In the genomic region with DNA sequence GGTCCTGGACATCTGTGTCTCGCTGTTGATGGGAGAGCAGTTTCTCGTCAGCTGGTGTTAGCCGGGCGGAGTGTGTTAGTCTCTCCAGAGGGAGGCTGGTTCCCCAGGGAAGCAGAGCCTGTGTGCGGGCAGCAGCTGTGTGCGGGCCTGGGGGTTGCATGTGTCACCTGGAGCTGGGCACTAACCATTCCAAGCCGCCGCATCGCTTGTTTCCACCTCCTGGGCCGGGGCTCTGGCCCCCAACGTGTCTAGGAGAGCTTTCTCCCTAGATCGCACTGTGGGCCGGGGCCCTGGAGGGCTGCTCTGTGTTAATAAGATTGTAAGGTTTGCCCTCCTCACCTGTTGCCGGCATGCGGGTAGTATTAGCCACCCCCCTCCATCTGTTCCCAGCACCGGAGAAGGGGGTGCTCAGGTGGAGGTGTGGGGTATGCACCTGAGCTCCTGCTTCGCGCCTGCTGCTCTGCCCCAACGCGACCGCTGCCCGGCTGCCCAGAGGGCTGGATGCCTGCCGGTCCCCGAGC, we compare ENCODE assay signal across 25 cellular contexts. TPM values are rescaled to one million over a fixed set of nuclear protein-coding genes. Genes with fewer than 3 reads are reported as not detected.
A peak's percentile ranks its signal among the peaks of the same experiment; 100 is the strongest.
DNase-seq lines count a peak whose midpoint lies in the region; ATAC-seq and TF ChIP-seq lines count a peak whose summit lies in the region.
"Had no signal": no experiment of that assay in that cellular context is flagged by ENCODE, and none has a peak within 500 bp of the region (broad histone marks: within the 10 kb centered on the region; RNA-seq: fewer than 3 reads in every experiment).

No MANE protein-coding gene starts in this region.

- no peak overlapping the region for H3K27ac Mint-ChIP-seq in CD8-positive, alpha-beta memory T cell
- no peak overlapping the region for H3K27ac Mint-ChIP-seq in immature natural killer cell
- H3K27ac Mint-ChIP-seq: activated naive CD4-positive, alpha-beta T cell treated with anti-CD3 and anti-CD28 coated beads, Interleukin-2, amount 50 U/mL, for 24 hours; IgD-negative memory B cell; T-helper 1 cell treated with Interleukin-12 subunit alpha and Interleukin-12 subunit beta and Interleukin-4 antibody, amounts not matched to agents 30 μg/mL and 1 μg/mL, for 36 hours had no signal

- no peak overlapping the region for H3K4me3 Mint-ChIP-seq in CD8-positive, alpha-beta memory T cell
- H3K4me3 Mint-ChIP-seq in immature natural killer cell: no peak overlapping the region
- H3K4me3 Mint-ChIP-seq: activated naive CD4-positive, alpha-beta T cell treated with anti-CD3 and anti-CD28 coated beads, Interleukin-2, amount 50 U/mL, for 24 hours; activated T-cell treated with anti-CD3 and anti-CD28 coated beads, Interleukin-2, amount 50 U/mL, for 4 hours; IgD-negative memory B cell; T-helper 1 cell treated with Interleukin-12 subunit alpha and Interleukin-12 subunit beta and Interleukin-4 antibody, amounts not matched to agents 30 μg/mL and 1 μg/mL, for 36 hours had no signal

- H3K27me3 ChIP-seq in H7 (ENCODE audit: control insufficient read depth, insufficient read depth, low read length): no peaks in the 10 kb centered on the region
- no peaks in the 10 kb centered on the region for H3K27me3 ChIP-seq in Panc1 (ENCODE audit: control insufficient read depth, insufficient read depth, low read length)
- no peaks in the 10 kb centered on the region for H3K27me3 ChIP-seq in CD8-positive, alpha-beta memory T cell (ENCODE audit: insufficient read depth, low read length, poor library complexity, severe bottlenecking)
- H3K27me3 ChIP-seq: Peyer's patch, SJSA1 had no signal

- DNase-seq in NCI-H1694 treated with DMSO at 0.1 percent for 48 hours (lab: John Stamatoyannopoulos, UW) (peak; percentile 78), NCI-H1694 (lab: John Stamatoyannopoulos, UW) (no peak), H7 (peak; percentile 63), Panc1 (ENCODE audit: low read depth, low spot score) (no peak), mesenteric fat pad (ENCODE audit: low spot score) (peak; percentile 84), HK-2 (ENCODE audit: unreplicated experiment) (no peak), immature natural killer cell (no peak)
- DNase-seq in CD8-positive, alpha-beta memory T cell: no peak
- DNase-seq: 8988T; activated CD8-positive, alpha-beta memory T cell treated with anti-CD3 and anti-CD28 coated beads for 24 hours; activated T-cell treated with anti-CD3 and anti-CD28 coated beads, Interleukin-2, amount 50 U/mL, for 4 hours; central memory CD4-positive, alpha-beta T cell; DND-41; HCEC 1CT; mesenchymal stem cell; NCI-H1092; NCI-H2029; NCI-H345 had no signal

- CTCF ChIA-PET in Panc1 (lab: Charles Lee): no interaction called here
- CTCF ChIA-PET in CD8-positive, alpha-beta memory T cell (lab: Charles Lee): no interaction called here

- H3K9me3 Mint-ChIP-seq in CD8-positive, alpha-beta memory T cell: peaks cover 0 to 3% (median 0%) of the 10 kb centered on the region in 5 donors
- H3K9me3 Mint-ChIP-seq in immature natural killer cell: no peaks in the 10 kb centered on the region

- no TSS peak for BruUV-seq in Panc1 (replicated peaks; lab: Mats Ljungman, UMichigan)

- no peak overlapping the region for H3K27ac ChIP-seq in Panc1 (ENCODE audit: low read length)
- H3K27ac ChIP-seq in CD8-positive, alpha-beta memory T cell (ENCODE audit: low read depth, low read length): no peak overlapping the region
- H3K27ac ChIP-seq: neutrophil, Peyer's patch, SJSA1 had no signal

- no peak for TF ChIP-seq CTCF in Panc1 (IDR thresholded peaks at IDR 0.05)

- H3K9me3 ChIP-seq in Panc1 (ENCODE audit: control insufficient read depth, insufficient read depth, low read depth, low read length): no peaks in the 10 kb centered on the region
- no peaks in the 10 kb centered on the region for H3K9me3 ChIP-seq in CD8-positive, alpha-beta memory T cell (ENCODE audit: low read length)
- H3K9me3 ChIP-seq: neutrophil, Peyer's patch, SJSA1 had no signal

- peaks cover 0 to 2% of the 10 kb centered on the region in 2 donors for H3K27me3 Mint-ChIP-seq in CD8-positive, alpha-beta memory T cell
- H3K27me3 Mint-ChIP-seq in immature natural killer cell (ENCODE audit: low read depth in 3 of 3): peaks cover 0 to 3% (median 1%) of the 10 kb centered on the region in 3 donors
- H3K27me3 Mint-ChIP-seq: activated naive CD4-positive, alpha-beta T cell treated with anti-CD3 and anti-CD28 coated beads, Interleukin-2, amount 50 U/mL, for 24 hours had no signal

- H3K4me1 Mint-ChIP-seq in CD8-positive, alpha-beta memory T cell: peaks cover 0 to 7% (median 0%) of the 10 kb centered on the region in 3 donors
- H3K4me1 Mint-ChIP-seq in immature natural killer cell: no peaks in the 10 kb centered on the region

- H3K4me1 ChIP-seq in Panc1 (ENCODE audit: control insufficient read depth, insufficient read depth, low read length): 0 out of 2 replicates have a peak, but pooled peaks cover 3% of the 10 kb centered on the region
- H3K4me1 ChIP-seq in CD8-positive, alpha-beta memory T cell (ENCODE audit: insufficient read depth, low read length): no peaks in the 10 kb centered on the region
- H3K4me1 ChIP-seq: Peyer's patch, SJSA1 had no signal

- intact Hi-C loops in Panc1 (cut with micrococcal nuclease; ENCODE audit: unreplicated experiment): no loop called here

- POLR2A ChIA-PET in Panc1 (lab: Charles Lee): no interaction called here
- POLR2A ChIA-PET in CD8-positive, alpha-beta memory T cell (lab: Charles Lee): no interaction called here

- no peaks in the 10 kb centered on the region for H3K36me3 Mint-ChIP-seq in CD8-positive, alpha-beta memory T cell
- H3K36me3 Mint-ChIP-seq in immature natural killer cell: peaks cover 0 to 3% (median 0%) of the 10 kb centered on the region in 3 donors
- H3K36me3 Mint-ChIP-seq: IgD-negative memory B cell had no signal

- ATAC-seq in Panc1: peak; percentile 35; the same call in 1 of the 2 replicates
- ATAC-seq: activated T-cell treated with anti-CD3 and anti-CD28 coated beads, Interleukin-2, amount 50 U/mL, for 4 hours had no signal

- H3K36me3 ChIP-seq in H7 (replicated peaks; ENCODE audit: control insufficient read depth, insufficient read depth, low read length): no peaks in the 10 kb centered on the region; the same call in 1 of the 2 replicates
- H3K36me3 ChIP-seq in Panc1 (ENCODE audit: control insufficient read depth, insufficient read depth, low read length): no peaks in the 10 kb centered on the region
- no peaks in the 10 kb centered on the region for H3K36me3 ChIP-seq in CD8-positive, alpha-beta memory T cell (ENCODE audit: insufficient read depth, low read length)
- H3K36me3 ChIP-seq: Peyer's patch, SJSA1 had no signal

- in situ Hi-C loops in Panc1 (cut with HindIII; ENCODE audit: low pct_unique_long_range_greater_than_20kb, low sequenced_read_pairs): no loop called here

- H3K4me3 ChIP-seq in H7 (ENCODE audit: insufficient read depth, low read depth, low read length): no peak overlapping the region
- no peak overlapping the region for H3K4me3 ChIP-seq in Panc1 (ENCODE audit: low read depth in 2 of 2, low read length in 2 of 2)
- no peak overlapping the region for H3K4me3 ChIP-seq in CD8-positive, alpha-beta memory T cell (ENCODE audit: low read length)
- H3K4me3 ChIP-seq: Peyer's patch, SJSA1, smooth muscle cell had no signal

RNA-seq across cellular contexts. Expression of a gene that starts 17.9 kb away (rescaled TPM):
- total RNA-seq in H7 (2014; rRNA removed; shearing (Covaris generic)): 68.4 and 78.4 TPM in 2 replicates
- total RNA-seq in Panc1 (2021; ENCODE audit: unreplicated experiment): 36.1 TPM
- 46.6 TPM for polyA plus RNA-seq in Panc1 (2012; ENCODE audit: insufficient read length)
- 61.4 TPM for total RNA-seq in mesenteric fat pad
- 10 to 100 TPM; 30.5 to 31.0 TPM for total RNA-seq in CD8-positive, alpha-beta memory T cell
- polyA plus RNA-seq in CD8-positive, alpha-beta memory T cell: 13.7 TPM
- 10 to 100 TPM; 14.7 to 20.0 (median 15.4) TPM for polyA plus RNA-seq in immature natural killer cell

RNA-seq across cellular contexts. Expression of a gene that starts 27.6 kb away (rescaled TPM):
- total RNA-seq in H7 (2014; rRNA removed; shearing (Covaris generic)): 126 and 138 TPM in 2 replicates
- total RNA-seq in Panc1 (2021; ENCODE audit: unreplicated experiment) (169 TPM), mesenteric fat pad (92.0 TPM)
- 257 TPM for polyA plus RNA-seq in Panc1 (2012; ENCODE audit: insufficient read length)
- total RNA-seq in CD8-positive, alpha-beta memory T cell: 100 to 1,000 TPM; 174 to 181 TPM
- 77.6 TPM for polyA plus RNA-seq in CD8-positive, alpha-beta memory T cell
- polyA plus RNA-seq in immature natural killer cell: 100 to 1,000 TPM in 1 of 3 donors, 10 to 100 TPM in 2; 70.7 to 124 (median 92.6) TPM

RNA-seq across cellular contexts. Expression of a gene that starts 50.5 kb away (rescaled TPM):
- 0.11 and 0.55 TPM in 2 replicates for total RNA-seq in H7 (2014; rRNA removed; shearing (Covaris generic))
- total RNA-seq in Panc1 (2021; ENCODE audit: unreplicated experiment) (not detected), mesenteric fat pad (not detected)
- polyA plus RNA-seq in Panc1 (2012; ENCODE audit: insufficient read length): 0.57 TPM
- total RNA-seq in CD8-positive, alpha-beta memory T cell: not detected
- polyA plus RNA-seq in CD8-positive, alpha-beta memory T cell: not detected
- polyA plus RNA-seq in immature natural killer cell: not detected
- total RNA-seq: activated T-cell treated with anti-CD3 and anti-CD28 coated beads, Interleukin-2, amount 50 U/mL, for 4 hours; SJSA1 had no signal
- polyA plus RNA-seq: IgD-negative memory B cell had no signal

Comparison
In these comparisons a context has a peak if more than half of its experiments do, and no peak if none do; other contexts are left out.
1. DNase-seq: peak in NCI-H1694 treated with DMSO at 0.1 percent for 48 hours (single experiment), H7 (single experiment) and mesenteric fat pad (single experiment); none in NCI-H1694 (single experiment), Panc1 (single experiment), HK-2 (single experiment), CD8-positive, alpha-beta memory T cell (0 of 5) and immature natural killer cell (0 of 3).